ENCODE assay signal across 9 cellular contexts in genomic region chr1:36160388-36160948, GRCh38. TPM values are rescaled to one million over a fixed set of nuclear protein-coding genes. Genes with fewer than 3 reads are reported as not detected.
DNase-seq lines count a peak whose midpoint lies in the region; ATAC-seq, FAIRE-seq and TF ChIP-seq lines count a peak whose summit lies in the region.
"Had no signal": no experiment of that assay in that cellular context is flagged by ENCODE, and none has a peak within 500 bp of the region (broad histone marks: within the 10 kb centered on the region; RNA-seq: fewer than 3 reads in every experiment).

No MANE protein-coding gene starts in this region.

- no peaks in the 10 kb centered on the region for H3K9me3 Mint-ChIP-seq in activated T-cell treated with anti-CD3 and anti-CD28 coated beads, Interleukin-2, amount 50 U/mL, for 4 hours
- H3K9me3 Mint-ChIP-seq in memory B cell (no peaks in the 10 kb centered on the region), type B pancreatic cell (no peaks in the 10 kb centered on the region)

- in situ Hi-C loops in astrocyte of the spinal cord (cut with HindIII; ENCODE audit: low sequenced_read_pairs) = no loop called here

- peak overlapping the region; percentile 96 for H3K27ac Mint-ChIP-seq in memory B cell
- H3K27ac Mint-ChIP-seq in type B pancreatic cell = peak overlapping the region; percentile 50

- DNase-seq in activated T-cell treated with anti-CD3 and anti-CD28 coated beads, Interleukin-2, amount 50 U/mL, for 4 hours = no peak
- DNase-seq in activated T-cell treated with anti-CD3 and anti-CD28 coated beads for 4 hours (no peak), astrocyte of the spinal cord (ENCODE audit: low read depth, low spot score) (no peak), memory B cell (ENCODE audit: low spot score in 2 of 2) (no peak), type B pancreatic cell (ENCODE audit: extremely low spot score, unreplicated experiment) (no peak), HTR-8/SVneo (ENCODE audit: insufficient read length, low spot score) (no peak), left lobe of liver (ENCODE audit: low spot score) (no peak), DMS 273 treated with DMSO at 0.1 percent for 48 hours (lab: John Stamatoyannopoulos, UW) (no peak)

- TF ChIP-seq CTCF in astrocyte of the spinal cord (IDR thresholded peaks at IDR 0.05; ENCODE audit: low read depth, low read length) (no peak), type B pancreatic cell (conservative IDR thresholded peaks at IDR 0.05) (no peak)

- FAIRE-seq in HTR-8/SVneo (lab: Jason Lieb, UNC) = no peak
- FAIRE-seq: colon had no signal

- H3K4me3 Mint-ChIP-seq in activated T-cell treated with anti-CD3 and anti-CD28 coated beads, Interleukin-2, amount 50 U/mL, for 4 hours = peak overlapping the region; percentile 83
- peak overlapping the region; percentile 13 for H3K4me3 Mint-ChIP-seq in memory B cell
- H3K4me3 Mint-ChIP-seq in type B pancreatic cell = peak overlapping the region; percentile 47

- ATAC-seq in activated T-cell treated with anti-CD3 and anti-CD28 coated beads, Interleukin-2, amount 50 U/mL, for 4 hours = no peak
- ATAC-seq in memory B cell (ENCODE audit: low read depth) = no peak
- ATAC-seq in left lobe of liver = no peak

- peak overlapping the region; percentile 48 for H3K4me3 ChIP-seq in astrocyte of the spinal cord (ENCODE audit: low read depth, low read length)

- H3K36me3 Mint-ChIP-seq in activated T-cell treated with anti-CD3 and anti-CD28 coated beads, Interleukin-2, amount 50 U/mL, for 4 hours (ENCODE audit: insufficient read depth) = peaks cover 17% of the 10 kb centered on the region
- H3K36me3 Mint-ChIP-seq in memory B cell = peaks cover 3% of the 10 kb centered on the region
- H3K36me3 Mint-ChIP-seq in type B pancreatic cell = peaks cover 21% of the 10 kb centered on the region

- H3K4me1 Mint-ChIP-seq in activated T-cell treated with anti-CD3 and anti-CD28 coated beads, Interleukin-2, amount 50 U/mL, for 4 hours (ENCODE audit: low read depth) = peaks cover 67% of the 10 kb centered on the region
- peaks cover 53% of the 10 kb centered on the region for H3K4me1 Mint-ChIP-seq in memory B cell
- peaks cover 50% of the 10 kb centered on the region for H3K4me1 Mint-ChIP-seq in type B pancreatic cell (ENCODE audit: unreplicated experiment)

- no peaks in the 10 kb centered on the region for H3K27me3 Mint-ChIP-seq in activated T-cell treated with anti-CD3 and anti-CD28 coated beads, Interleukin-2, amount 50 U/mL, for 4 hours (ENCODE audit: low read depth)
- H3K27me3 Mint-ChIP-seq in memory B cell = no peaks in the 10 kb centered on the region
- H3K27me3 Mint-ChIP-seq in type B pancreatic cell = no peaks in the 10 kb centered on the region

RNA-seq across cellular contexts. Expression of gene MAP7D1, which starts 4.5 kb away (rescaled TPM):
- total RNA-seq in activated T-cell treated with anti-CD3 and anti-CD28 coated beads, Interleukin-2, amount 50 U/mL, for 4 hours = 100 to 1,000 TPM; 162 to 182 (median 164) TPM
- total RNA-seq in type B pancreatic cell (ENCODE audit: low replicate concordance) = 94.5 and 112 TPM in 2 replicates
- 13.3 TPM for total RNA-seq in left lobe of liver

RNA-seq across cellular contexts. Expression of gene TRAPPC3, which starts 11.2 kb away (rescaled TPM):
- 10 to 100 TPM; 64.2 to 69.6 (median 65.9) TPM for total RNA-seq in activated T-cell treated with anti-CD3 and anti-CD28 coated beads, Interleukin-2, amount 50 U/mL, for 4 hours
- total RNA-seq in type B pancreatic cell (ENCODE audit: low replicate concordance) (63.4 and 75.6 TPM in 2 replicates), left lobe of liver (24.8 TPM)

RNA-seq across cellular contexts. Expression of gene COL8A2, which starts 35.4 kb away (rescaled TPM):
- total RNA-seq in activated T-cell treated with anti-CD3 and anti-CD28 coated beads, Interleukin-2, amount 50 U/mL, for 4 hours = under 1 TPM; 0.08 to 0.43 (median 0.18) TPM
- total RNA-seq in type B pancreatic cell (ENCODE audit: low replicate concordance) = 0.14 and 2.5 TPM in 2 replicates
- 0.50 TPM for total RNA-seq in left lobe of liver

Comparison
In these comparisons a context has a peak if more than half of its experiments do, and no peak if none do; other contexts are left out.
1. H3K4me3 Mint-ChIP-seq: peak in every context shown above with its lines; median percentile 83 in activated T-cell treated with anti-CD3 and anti-CD28 coated beads, Interleukin-2, amount 50 U/mL, for 4 hours; 47 in type B pancreatic cell; 13 in memory B cell.